In the genomic region with DNA sequence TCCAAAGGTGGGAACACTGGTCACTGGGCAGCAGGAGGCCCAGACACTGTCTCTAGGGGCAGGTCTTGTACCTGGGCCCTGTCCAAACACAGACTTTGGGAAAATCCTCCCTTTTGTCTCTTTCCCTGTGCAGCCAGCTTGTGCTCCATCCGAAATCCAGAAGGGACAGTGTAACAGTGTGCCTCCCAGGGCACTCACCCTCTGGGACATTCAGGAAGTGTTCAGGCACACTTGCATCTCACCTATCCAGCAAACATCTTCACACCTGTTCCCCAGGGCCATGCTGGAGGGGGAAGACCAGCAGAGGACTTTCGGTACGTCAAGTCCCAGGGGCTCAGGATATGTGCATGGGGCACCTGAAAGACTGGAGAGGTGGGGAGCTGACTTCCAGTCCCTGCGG, we compare ENCODE assay signal across 18 cellular contexts. TPM values are rescaled to one million over a fixed set of nuclear protein-coding genes. Genes with fewer than 3 reads are reported as not detected.
DNase-seq lines count a peak whose midpoint lies in the region; TF ChIP-seq lines count a peak whose summit lies in the region.
"Had no signal": no experiment of that assay in that cellular context is flagged by ENCODE, and none has a peak within 500 bp of the region (broad histone marks: within the 10 kb centered on the region; RNA-seq: fewer than 3 reads in every experiment).

No MANE protein-coding gene starts in this region.

- H3K4me3 Mint-ChIP-seq in activated T-helper 1 cell treated with anti-CD3 and anti-CD28 coated beads, Interleukin-12 subunit alpha, Interleukin-12 subunit beta, Interleukin-2, Interleukin-4 antibody, amounts not matched to agents 30 ng/mL and 10 ng/mL and 1 ng/mL, durations not matched to agents 14 hours and 24 hours and 36 hours: no peak overlapping the region
- H3K4me3 Mint-ChIP-seq: CD4-positive, CD25-positive, alpha-beta regulatory T cell had no signal

- no peak overlapping the region for H4K8ac ChIP-seq in mesenchymal stem cell (ENCODE audit: low read length)
- H4K8ac ChIP-seq in trophoblast cell (ENCODE audit: low read depth, low read length): no peak overlapping the region

- no peak overlapping the region for H4K12ac ChIP-seq in trophoblast cell (ENCODE audit: low read depth, low read length)

- H2AK5ac ChIP-seq in mesenchymal stem cell (ENCODE audit: low read length, severe bottlenecking) (peak overlapping the region; percentile 48), trophoblast cell (ENCODE audit: low read length) (no peak overlapping the region)

- intact Hi-C loops in activated T-helper 1 cell treated with anti-CD3 and anti-CD28 coated beads, Interleukin-12 subunit alpha, Interleukin-12 subunit beta, Interleukin-2, Interleukin-4 antibody, amounts not matched to agents 30 ng/mL and 10 ng/mL and 1 ng/mL, durations not matched to agents 14 hours and 24 hours and 36 hours (cut with micrococcal nuclease): no loop called here

- WGBS in mesenchymal stem cell: 97% methylated on average over 4 of the region's 4 CpGs
- no CpG with 5 or more reads among the region's 4 CpGs for WGBS in trophoblast cell (ENCODE audit: extremely low coverage, insufficient coverage, insufficient read length)

- no peaks in the 10 kb centered on the region for H3K9me3 Mint-ChIP-seq in activated T-helper 1 cell treated with anti-CD3 and anti-CD28 coated beads, Interleukin-12 subunit alpha, Interleukin-12 subunit beta, Interleukin-2, Interleukin-4 antibody, amounts not matched to agents 30 ng/mL and 10 ng/mL and 1 ng/mL, durations not matched to agents 14 hours and 24 hours and 36 hours
- H3K9me3 Mint-ChIP-seq: CD4-positive, CD25-positive, alpha-beta regulatory T cell had no signal

- H3K36me3 Mint-ChIP-seq in activated T-helper 1 cell treated with anti-CD3 and anti-CD28 coated beads, Interleukin-12 subunit alpha, Interleukin-12 subunit beta, Interleukin-2, Interleukin-4 antibody, amounts not matched to agents 30 ng/mL and 10 ng/mL and 1 ng/mL, durations not matched to agents 14 hours and 24 hours and 36 hours (ENCODE audit: low read depth): no peaks in the 10 kb centered on the region
- H3K36me3 Mint-ChIP-seq: CD4-positive, CD25-positive, alpha-beta regulatory T cell had no signal

- no peak overlapping the region for H3K14ac ChIP-seq in mesenchymal stem cell (ENCODE audit: low read length in 2 of 2)
- H3K14ac ChIP-seq in trophoblast cell (ENCODE audit: low read length): no peak overlapping the region

- H3K27me3 Mint-ChIP-seq in activated T-helper 1 cell treated with anti-CD3 and anti-CD28 coated beads, Interleukin-12 subunit alpha, Interleukin-12 subunit beta, Interleukin-2, Interleukin-4 antibody, amounts not matched to agents 30 ng/mL and 10 ng/mL and 1 ng/mL, durations not matched to agents 14 hours and 24 hours and 36 hours (ENCODE audit: insufficient read depth): peaks cover 11% of the 10 kb centered on the region

- H3K27me3 ChIP-seq in BLaER1 (peaks cover 5% of the 10 kb centered on the region), OCI-LY3 (ENCODE audit: low read depth, low read length) (no peaks in the 10 kb centered on the region), mesenchymal stem cell (ENCODE audit: control insufficient read depth in 1 of 2, insufficient read depth in 1 of 2, low read length in 2 of 2) (peaks cover 0 to 88% of the 10 kb centered on the region in 2 experiments), trophoblast cell (ENCODE audit: insufficient read depth, low read length) (no peaks in the 10 kb centered on the region)

- H2AFZ ChIP-seq in OCI-LY3 (ENCODE audit: low read depth, low read length) (no peak overlapping the region), mesenchymal stem cell (ENCODE audit: low read depth, low read length) (no peak overlapping the region), trophoblast cell (ENCODE audit: insufficient read depth, low read length, poor library complexity) (no peak overlapping the region)

- peak overlapping the region in 1 of 2 experiments; percentile 26 for H3K4ac ChIP-seq in mesenchymal stem cell (ENCODE audit: low read depth in 1 of 2, low read length in 2 of 2)
- H3K4ac ChIP-seq in trophoblast cell (ENCODE audit: low read depth, low read length): peak overlapping the region; percentile 47

- H2BK12ac ChIP-seq in mesenchymal stem cell (ENCODE audit: low read length in 2 of 2) (no peak overlapping the region), trophoblast cell (ENCODE audit: low read length) (no peak overlapping the region)

- no peak overlapping the region for H2BK15ac ChIP-seq in mesenchymal stem cell (ENCODE audit: low read depth, poor library complexity, severe bottlenecking)

- DNase-seq in mesenchymal stem cell (no peak), trophoblast cell (no peak), NCI-H510A (lab: John Stamatoyannopoulos, UW) (no peak), hypothalamus (lab: John Stamatoyannopoulos, UW) (no peak), NCI-H146 (lab: John Stamatoyannopoulos, UW) (no peak)
- DNase-seq in activated T-helper 1 cell treated with anti-CD3 and anti-CD28 coated beads, Interleukin-12 subunit alpha, Interleukin-12 subunit beta, Interleukin-2, Interleukin-4 antibody, amounts not matched to agents 30 ng/mL and 10 ng/mL and 1 ng/mL, durations not matched to agents 14 hours and 24 hours and 36 hours (ENCODE audit: low spot score): no peak
- DNase-seq: CD4-positive, CD25-positive, alpha-beta regulatory T cell; DMS79; NCI-H1105; NCI-H2081; NCI-H345; NCI-H524 treated with DMSO at 0.1 percent for 48 hours; SHP77 had no signal

- H4K20me1 ChIP-seq in BLaER1: peaks cover 56% of the 10 kb centered on the region
- H4K20me1 ChIP-seq in OCI-LY3 (ENCODE audit: insufficient read depth, low read length): no peaks in the 10 kb centered on the region; the same call in 1 of the 2 replicates

- H3K9me3 ChIP-seq in BLaER1 (no peaks in the 10 kb centered on the region), OCI-LY3 (ENCODE audit: insufficient read depth, low read length) (no peaks in the 10 kb centered on the region), mesenchymal stem cell (ENCODE audit: control insufficient read depth, low read length) (no peaks in the 10 kb centered on the region), trophoblast cell (ENCODE audit: insufficient read depth, low read depth, low read length) (peaks cover 2% of the 10 kb centered on the region)
- H3K9me3 ChIP-seq: HAP-1 had no signal

- no peak overlapping the region for H3K4me3 ChIP-seq in BLaER1
- H3K4me3 ChIP-seq in OCI-LY3 (ENCODE audit: low read length): no peak overlapping the region
- no peak overlapping the region for H3K4me3 ChIP-seq in mesenchymal stem cell (ENCODE audit: insufficient read depth in 1 of 2, low read depth in 1 of 2, low read length in 2 of 2)
- no peak overlapping the region for H3K4me3 ChIP-seq in trophoblast cell (ENCODE audit: low read depth, low read length)
- H3K4me3 ChIP-seq: HAP-1 had no signal

- H3K4me2 ChIP-seq in BLaER1 (peak overlapping the region; percentile 73), OCI-LY3 (ENCODE audit: low read length) (peak overlapping the region; percentile 61), mesenchymal stem cell (ENCODE audit: low read length, poor library complexity, severe bottlenecking) (no peak overlapping the region), trophoblast cell (ENCODE audit: low read length) (no peak overlapping the region)
- H3K4me2 ChIP-seq: KMS-11 had no signal

- H3K23ac ChIP-seq in mesenchymal stem cell (ENCODE audit: low read length in 2 of 2): peak overlapping the region in 1 of 2 experiments; percentile 56
- H3K23ac ChIP-seq in trophoblast cell (ENCODE audit: low read length): no peak overlapping the region

- no peak overlapping the region for H4K91ac ChIP-seq in mesenchymal stem cell (ENCODE audit: low read length)
- H4K91ac ChIP-seq in trophoblast cell (ENCODE audit: low read depth, low read length): peak overlapping the region; percentile 9

- H3K27ac ChIP-seq in BLaER1: 0 out of 2 replicates have a peak overlapping the region, but pooled peaks have one; percentile 22
- H3K27ac ChIP-seq in OCI-LY3 (ENCODE audit: low read length): no peak overlapping the region
- no peak overlapping the region for H3K27ac ChIP-seq in mesenchymal stem cell (ENCODE audit: low read length, poor library complexity, severe bottlenecking)
- no peak overlapping the region for H3K27ac ChIP-seq in trophoblast cell (ENCODE audit: low read depth, low read length)
- H3K27ac ChIP-seq: HL-60, KMS-11 had no signal

- H3K79me2 ChIP-seq in OCI-LY3 (ENCODE audit: low read length) (no peaks in the 10 kb centered on the region), trophoblast cell (ENCODE audit: control insufficient read depth, insufficient read depth, low read length, poor library complexity) (peaks cover 16% of the 10 kb centered on the region)

- H3K27ac Mint-ChIP-seq in activated T-helper 1 cell treated with anti-CD3 and anti-CD28 coated beads, Interleukin-12 subunit alpha, Interleukin-12 subunit beta, Interleukin-2, Interleukin-4 antibody, amounts not matched to agents 30 ng/mL and 10 ng/mL and 1 ng/mL, durations not matched to agents 14 hours and 24 hours and 36 hours: no peak overlapping the region
- H3K27ac Mint-ChIP-seq: CD4-positive, CD25-positive, alpha-beta regulatory T cell had no signal

- H2BK5ac ChIP-seq in mesenchymal stem cell (ENCODE audit: low read depth, low read length, poor library complexity, severe bottlenecking) (no peak overlapping the region), trophoblast cell (ENCODE audit: low read depth, low read length, poor library complexity) (no peak overlapping the region)

- H3K36me3 ChIP-seq in BLaER1: peaks cover 17% of the 10 kb centered on the region; the same call in 1 of the 2 replicates
- H3K36me3 ChIP-seq in OCI-LY3 (replicated peaks; ENCODE audit: low read depth, low read length): no peaks in the 10 kb centered on the region
- peaks cover 0 to 36% of the 10 kb centered on the region in 2 experiments for H3K36me3 ChIP-seq in mesenchymal stem cell (ENCODE audit: control insufficient read depth in 1 of 2, insufficient read depth in 2 of 2, low read depth in 1 of 2, low read length in 2 of 2)
- peaks cover 45 to 50% of the 10 kb centered on the region in 2 experiments for H3K36me3 ChIP-seq in trophoblast cell (ENCODE audit: control insufficient read depth in 1 of 2, insufficient read depth in 2 of 2, low read length in 2 of 2)

- no peaks in the 10 kb centered on the region for H3K4me1 Mint-ChIP-seq in activated T-helper 1 cell treated with anti-CD3 and anti-CD28 coated beads, Interleukin-12 subunit alpha, Interleukin-12 subunit beta, Interleukin-2, Interleukin-4 antibody, amounts not matched to agents 30 ng/mL and 10 ng/mL and 1 ng/mL, durations not matched to agents 14 hours and 24 hours and 36 hours (ENCODE audit: low read depth)
- H3K4me1 Mint-ChIP-seq: CD4-positive, CD25-positive, alpha-beta regulatory T cell had no signal

- no peak overlapping the region for H3K9ac ChIP-seq in BLaER1
- no peak overlapping the region for H3K9ac ChIP-seq in OCI-LY3 (ENCODE audit: low read length)
- H3K9ac ChIP-seq in mesenchymal stem cell (ENCODE audit: low read length): no peak overlapping the region
- H3K9ac ChIP-seq in trophoblast cell (ENCODE audit: low read length): no peak overlapping the region
- H3K9ac ChIP-seq: KMS-11 had no signal

- peaks cover 80% of the 10 kb centered on the region for H3K4me1 ChIP-seq in BLaER1
- H3K4me1 ChIP-seq in OCI-LY3 (ENCODE audit: low read length): peaks cover 25% of the 10 kb centered on the region
- H3K4me1 ChIP-seq in mesenchymal stem cell (ENCODE audit: control insufficient read depth, insufficient read depth, low read depth, low read length): peaks cover 35% of the 10 kb centered on the region
- H3K4me1 ChIP-seq in trophoblast cell (ENCODE audit: control insufficient read depth in 1 of 2, insufficient read depth in 2 of 2, low read length in 2 of 2): peaks cover 51 to 68% of the 10 kb centered on the region in 2 experiments

- no peak for TF ChIP-seq CTCF in OCI-LY3 (IDR thresholded peaks at IDR 0.05; ENCODE audit: low read depth, low read length)

- H3K18ac ChIP-seq in mesenchymal stem cell (ENCODE audit: low read depth in 1 of 2, low read length in 2 of 2): no peak overlapping the region
- H3K18ac ChIP-seq in trophoblast cell (ENCODE audit: low read length): peak overlapping the region; percentile 33

- H2BK120ac ChIP-seq in mesenchymal stem cell (ENCODE audit: low read depth, low read length) (no peak overlapping the region), trophoblast cell (ENCODE audit: insufficient read depth, low read length, poor library complexity) (no peak overlapping the region)

- H3K79me1 ChIP-seq in mesenchymal stem cell (replicated peaks; ENCODE audit: low read length, poor library complexity, severe bottlenecking): peaks cover 50% of the 10 kb centered on the region
- H3K79me1 ChIP-seq in trophoblast cell (ENCODE audit: low read length): peaks cover 32% of the 10 kb centered on the region

RNA-seq across cellular contexts. Expression of gene TNS3, which starts 38.9 kb away (rescaled TPM):
- polyA plus RNA-seq in mesenchymal stem cell (2013, experiment 1 of 2): 142 TPM
- 136 TPM for polyA plus RNA-seq in mesenchymal stem cell (2013, experiment 2 of 2)
- polyA plus RNA-seq in trophoblast cell (2013): 85.9 and 86.5 TPM in 2 replicates
- total RNA-seq in activated T-helper 1 cell treated with anti-CD3 and anti-CD28 coated beads, Interleukin-12 subunit alpha, Interleukin-12 subunit beta, Interleukin-2, Interleukin-4 antibody, amounts not matched to agents 30 ng/mL and 10 ng/mL and 1 ng/mL, durations not matched to agents 14 hours and 24 hours and 36 hours: 4.1 and 5.8 TPM in 2 replicates
- polyA plus RNA-seq: CD4-positive, CD25-positive, alpha-beta regulatory T cell had no signal

Comparison
In these comparisons a context has a peak if more than half of its experiments do, and no peak if none do; other contexts are left out.
1. H3K4me2 ChIP-seq: peak in BLaER1 (single experiment) and OCI-LY3 (single experiment); none in mesenchymal stem cell (single experiment) and trophoblast cell (single experiment).